Comparison of ENCODE assay signal across 21 cellular contexts in genomic region chr11:67048515-67048914, GRCh38. TPM values are rescaled to one million over a fixed set of nuclear protein-coding genes. Genes with fewer than 3 reads are reported as not detected.
"Had no signal": no experiment of that assay in that cellular context is flagged by ENCODE, and none has a peak within 500 bp of the region (broad histone marks: within the 10 kb centered on the region; RNA-seq: fewer than 3 reads in every experiment).

No MANE protein-coding gene starts in this region.

- H3K4me1 ChIP-seq: heart left ventricle, spleen, transverse colon had no signal

- ATAC-seq: effector memory CD8-positive, alpha-beta T cell; naive thymus-derived CD4-positive, alpha-beta T cell; sciatic nerve; stimulated activated naive B cell treated with anti-CD40 and anti-IgM and Interleukin-4, amounts not matched to agents 10 μg/mL and 1 μg/mL and 100 μg/mL, for 72 hours; stimulated activated naive CD8-positive, alpha-beta T cell treated with anti-CD3 and anti-CD28 coated beads, Interleukin-15, amount 100 ng/mL, for 72 hours had no signal

- H3K9me3 ChIP-seq: esophagus squamous epithelium, heart left ventricle, neutrophil, spleen, thoracic aorta, transverse colon had no signal

- H3K27ac ChIP-seq: esophagus squamous epithelium, heart left ventricle, neutrophil, spleen, thoracic aorta, transverse colon had no signal

- H3K36me3 ChIP-seq: esophagus squamous epithelium, heart left ventricle, neutrophil, spleen, thoracic aorta, transverse colon had no signal

- H3K27me3 ChIP-seq: esophagus squamous epithelium, transverse colon had no signal

- DNase-seq: effector memory CD8-positive, alpha-beta T cell; esophagus squamous epithelium; heart left ventricle; hypothalamus; kidney glomerular epithelial cell; mammary epithelial cell; naive thymus-derived CD4-positive, alpha-beta T cell; nephron progenitor cell; posterior cingulate gyrus; spleen; stimulated activated CD4-positive, alpha-beta T cell treated with anti-CD3 and anti-CD28 coated beads, Interleukin-15, amount 100 ng/mL, for 24 hours; stimulated activated CD4-positive, alpha-beta T cell treated with anti-CD3 and anti-CD28 coated beads, Interleukin-1b, Interleukin-23, amount 100 ng/mL, for 48 hours; stimulated activated CD4-positive, alpha-beta T cell treated with anti-CD3 and anti-CD28 coated beads, Interleukin-4, amount 100 ng/mL, for 24 hours; stimulated activated naive B cell treated with anti-CD40 and anti-IgM and Interleukin-4, amounts not matched to agents 10 μg/mL and 1 μg/mL and 100 μg/mL, for 72 hours; stimulated activated naive CD8-positive, alpha-beta T cell treated with anti-CD3 and anti-CD28 coated beads, Interleukin-15, amount 100 ng/mL, for 72 hours; transverse colon had no signal

- H3K4me3 ChIP-seq: esophagus squamous epithelium, heart left ventricle, spleen, thoracic aorta, transverse colon had no signal

RNA-seq across cellular contexts. Expression of gene SYT12, which starts 25.6 kb away (rescaled TPM):
- total RNA-seq: naive thymus-derived CD4-positive, alpha-beta T cell; pulmonary artery endothelial cell; skeletal muscle tissue; spleen; transverse colon had no signal
- polyA plus RNA-seq: naive thymus-derived CD4-positive, alpha-beta T cell had no signal
